1 cellular context compared by ENCODE assay signal in the genomic region with DNA sequence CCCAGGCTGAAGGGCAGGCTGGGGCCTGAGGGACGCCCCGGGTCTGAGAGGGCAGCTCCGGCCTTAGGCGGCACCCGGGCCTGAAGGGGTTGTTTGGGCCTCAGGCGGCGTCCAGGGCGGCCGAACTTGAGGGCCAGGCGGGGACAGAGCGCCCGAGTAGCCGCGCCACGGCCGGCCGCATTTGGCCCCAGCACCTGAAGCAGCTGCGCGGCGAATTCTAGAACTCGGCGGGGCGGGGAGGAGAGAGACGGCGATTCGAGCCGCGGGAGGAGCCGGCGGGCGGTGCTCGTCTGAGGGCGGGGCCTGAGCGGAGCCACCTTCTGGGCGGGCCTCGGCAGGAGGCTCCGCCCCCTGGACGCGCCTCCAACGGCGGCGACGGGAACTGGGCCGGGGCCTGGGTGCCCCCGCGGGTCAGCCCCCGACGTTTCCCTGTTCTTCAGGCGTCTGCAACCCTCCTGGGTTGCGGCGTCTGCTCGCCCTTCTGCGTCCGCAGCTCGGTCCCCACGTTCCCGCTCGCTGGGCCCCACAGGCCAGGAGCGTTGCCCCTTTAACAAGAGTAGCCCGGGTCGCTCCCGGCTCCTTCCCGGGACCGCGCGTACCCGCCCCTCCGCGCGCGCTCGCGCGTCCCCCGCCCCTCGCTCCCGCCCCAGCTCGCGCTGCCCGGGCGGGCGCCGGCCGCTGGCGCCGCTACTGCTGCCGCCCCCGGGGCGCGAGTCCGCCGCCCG.
TF ChIP-seq lines count a peak whose summit lies in the region.

A gene with protein sequence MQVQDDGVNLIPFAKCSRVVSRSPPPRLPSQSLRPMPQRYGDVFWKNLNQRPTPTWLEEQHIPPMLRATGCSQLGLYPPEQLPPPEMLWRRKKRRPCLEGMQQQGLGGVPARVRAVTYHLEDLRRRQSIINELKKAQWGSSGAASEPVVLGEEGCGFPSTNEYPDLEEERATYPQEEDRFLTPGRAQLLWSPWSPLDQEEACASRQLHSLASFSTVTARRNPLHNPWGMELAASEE (minus strand): TSS at position 221 of the 725 bp plus-strand sequence. CDS start 3,085 bp downstream, outside the sequence.
A gene (plus strand): TSS at position 649 of the 725 bp plus-strand sequence. CDS start 2,297 bp downstream, outside the sequence.

TF ChIP-seq in HepG2, 621 proteins besides CTCF, POLR2A, EP300 and RAD21 (continued from another document and continues in another):
- TF ChIP-seq, protein P1, sequence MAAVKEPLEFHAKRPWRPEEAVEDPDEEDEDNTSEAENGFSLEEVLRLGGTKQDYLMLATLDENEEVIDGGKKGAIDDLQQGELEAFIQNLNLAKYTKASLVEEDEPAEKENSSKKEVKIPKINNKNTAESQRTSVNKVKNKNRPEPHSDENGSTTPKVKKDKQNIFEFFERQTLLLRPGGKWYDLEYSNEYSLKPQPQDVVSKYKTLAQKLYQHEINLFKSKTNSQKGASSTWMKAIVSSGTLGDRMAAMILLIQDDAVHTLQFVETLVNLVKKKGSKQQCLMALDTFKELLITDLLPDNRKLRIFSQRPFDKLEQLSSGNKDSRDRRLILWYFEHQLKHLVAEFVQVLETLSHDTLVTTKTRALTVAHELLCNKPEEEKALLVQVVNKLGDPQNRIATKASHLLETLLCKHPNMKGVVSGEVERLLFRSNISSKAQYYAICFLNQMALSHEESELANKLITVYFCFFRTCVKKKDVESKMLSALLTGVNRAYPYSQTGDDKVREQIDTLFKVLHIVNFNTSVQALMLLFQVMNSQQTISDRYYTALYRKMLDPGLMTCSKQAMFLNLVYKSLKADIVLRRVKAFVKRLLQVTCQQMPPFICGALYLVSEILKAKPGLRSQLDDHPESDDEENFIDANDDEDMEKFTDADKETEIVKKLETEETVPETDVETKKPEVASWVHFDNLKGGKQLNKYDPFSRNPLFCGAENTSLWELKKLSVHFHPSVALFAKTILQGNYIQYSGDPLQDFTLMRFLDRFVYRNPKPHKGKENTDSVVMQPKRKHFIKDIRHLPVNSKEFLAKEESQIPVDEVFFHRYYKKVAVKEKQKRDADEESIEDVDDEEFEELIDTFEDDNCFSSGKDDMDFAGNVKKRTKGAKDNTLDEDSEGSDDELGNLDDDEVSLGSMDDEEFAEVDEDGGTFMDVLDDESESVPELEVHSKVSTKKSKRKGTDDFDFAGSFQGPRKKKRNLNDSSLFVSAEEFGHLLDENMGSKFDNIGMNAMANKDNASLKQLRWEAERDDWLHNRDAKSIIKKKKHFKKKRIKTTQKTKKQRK (IDR thresholded peaks at IDR 0.05; ENCODE audit: low read length), result no peak
- TF ChIP-seq SIN3A (IDR thresholded peaks at IDR 0.05; ENCODE audit: borderline replicate concordance, low read depth, low read length) (peak; percentile 48; the same call in 1 of the 2 replicates), KLF15 (CRISPR knock-in tag; IDR thresholded peaks at IDR 0.05; ENCODE audit: borderline replicate concordance) (no peak), REPIN1 (CRISPR knock-in tag; IDR thresholded peaks at IDR 0.05; ENCODE audit: borderline replicate concordance, low read depth) (0 out of 2 replicates have a peak, but pooled peaks have one; percentile 50), MEF2D (CRISPR knock-in tag; IDR thresholded peaks at IDR 0.05) (no peak), SNRNP70 (IDR thresholded peaks at IDR 0.05; ENCODE audit: low read depth, low read length) (no peak), YEATS4 (CRISPR knock-in tag; IDR thresholded peaks at IDR 0.05; ENCODE audit: borderline replicate concordance) (peak; percentile 43; the same call in 1 of the 2 replicates), ARHGAP35 (CRISPR knock-in tag; IDR thresholded peaks at IDR 0.05; ENCODE audit: borderline replicate concordance) (0 out of 2 replicates have a peak, but pooled peaks have one; percentile 30), MIXL1 (CRISPR knock-in tag; IDR thresholded peaks at IDR 0.05) (peak; percentile 14; the same call in 1 of the 2 replicates), MTA1 (CRISPR knock-in tag; IDR thresholded peaks at IDR 0.05; ENCODE audit: borderline replicate concordance) (no peak), IKZF4 (CRISPR knock-in tag; IDR thresholded peaks at IDR 0.05; ENCODE audit: borderline replicate concordance, low read depth, not compliant biosample characterization) (no peak), ZMYM4 (CRISPR knock-in tag; IDR thresholded peaks at IDR 0.05) (no peak), DR1 (CRISPR knock-in tag; IDR thresholded peaks at IDR 0.05) (0 out of 2 replicates have a peak, but pooled peaks have one; percentile 46), KLF12 (CRISPR knock-in tag; IDR thresholded peaks at IDR 0.05; ENCODE audit: borderline replicate concordance) (no peak; the same call in 1 of the 2 replicates), EHMT2 (IDR thresholded peaks at IDR 0.05; ENCODE audit: borderline replicate concordance, low read depth, low read length) (no peak), NFATC3 (CRISPR knock-in tag; IDR thresholded peaks at IDR 0.05) (no peak; the same call in 1 of the 2 replicates), NR2F2 (IDR thresholded peaks at IDR 0.05; ENCODE audit: borderline replicate concordance, low read depth) (no peak), LCORL (IDR thresholded peaks at IDR 0.05) (no peak), LCORL (CRISPR knock-in tag; IDR thresholded peaks at IDR 0.05) (no peak), ZNF333 (CRISPR knock-in tag; IDR thresholded peaks at IDR 0.05; ENCODE audit: borderline replicate concordance) (0 out of 2 replicates have a peak, but pooled peaks have one; percentile 77), MYNN (CRISPR knock-in tag; IDR thresholded peaks at IDR 0.05; ENCODE audit: low read depth) (no peak), ZFP36L1 (CRISPR knock-in tag; IDR thresholded peaks at IDR 0.05) (peak; percentile 83; the same call in 1 of the 2 replicates), RBM39 (IDR thresholded peaks at IDR 0.05; ENCODE audit: low read depth, low read length, poor library complexity, severe bottlenecking) (no peak), ZNF775 (CRISPR knock-in tag; IDR thresholded peaks at IDR 0.05; ENCODE audit: borderline replicate concordance) (no peak), ZNF644 (CRISPR knock-in tag; IDR thresholded peaks at IDR 0.05; ENCODE audit: low read depth) (no peak), ZBTB3 (CRISPR knock-in tag; IDR thresholded peaks at IDR 0.05; ENCODE audit: borderline replicate concordance, low read depth) (no peak), XRCC5 (optimal IDR thresholded peaks at IDR 0.05; ENCODE audit: low read length) (no peak), ZNF326 (CRISPR knock-in tag; IDR thresholded peaks at IDR 0.05; ENCODE audit: borderline replicate concordance) (no peak), KMT2B (CRISPR knock-in tag; IDR thresholded peaks at IDR 0.05) (0 out of 2 replicates have a peak, but pooled peaks have one; percentile 27), ZNF761 (CRISPR knock-in tag; conservative IDR thresholded peaks at IDR 0.05) (no peak), YY1 (IDR thresholded peaks at IDR 0.05; ENCODE audit: insufficient read depth, insufficient replicate concordance, low read depth, low read length) (peak; percentile 42), ZNF432 (CRISPR knock-in tag; IDR thresholded peaks at IDR 0.05; ENCODE audit: borderline replicate concordance) (no peak), GATAD1 (CRISPR knock-in tag; IDR thresholded peaks at IDR 0.05) (0 out of 2 replicates have a peak, but pooled peaks have one; percentile 13), NCOA5 (CRISPR knock-in tag; IDR thresholded peaks at IDR 0.05) (no peak), MTF2 (CRISPR knock-in tag; IDR thresholded peaks at IDR 0.05; ENCODE audit: borderline replicate concordance) (no peak), GABPA (IDR thresholded peaks at IDR 0.05; ENCODE audit: low read depth, low read length) (no peak), GABPA (CRISPR knock-in tag; IDR thresholded peaks at IDR 0.05; ENCODE audit: low read depth) (no peak), HNRNPK (IDR thresholded peaks at IDR 0.05; ENCODE audit: low read depth, low read length, poor library complexity, severe bottlenecking) (no peak), ELF1 (CRISPR knock-in tag; IDR thresholded peaks at IDR 0.05) (no peak)
- TF ChIP-seq, protein P2, sequence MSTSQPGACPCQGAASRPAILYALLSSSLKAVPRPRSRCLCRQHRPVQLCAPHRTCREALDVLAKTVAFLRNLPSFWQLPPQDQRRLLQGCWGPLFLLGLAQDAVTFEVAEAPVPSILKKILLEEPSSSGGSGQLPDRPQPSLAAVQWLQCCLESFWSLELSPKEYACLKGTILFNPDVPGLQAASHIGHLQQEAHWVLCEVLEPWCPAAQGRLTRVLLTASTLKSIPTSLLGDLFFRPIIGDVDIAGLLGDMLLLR (CRISPR knock-in tag; IDR thresholded peaks at IDR 0.05), result peak; percentile 43; the same call in 1 of the 2 replicates
- TF ChIP-seq, protein P3, sequence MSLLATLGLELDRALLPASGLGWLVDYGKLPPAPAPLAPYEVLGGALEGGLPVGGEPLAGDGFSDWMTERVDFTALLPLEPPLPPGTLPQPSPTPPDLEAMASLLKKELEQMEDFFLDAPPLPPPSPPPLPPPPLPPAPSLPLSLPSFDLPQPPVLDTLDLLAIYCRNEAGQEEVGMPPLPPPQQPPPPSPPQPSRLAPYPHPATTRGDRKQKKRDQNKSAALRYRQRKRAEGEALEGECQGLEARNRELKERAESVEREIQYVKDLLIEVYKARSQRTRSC (CRISPR knock-in tag; IDR thresholded peaks at IDR 0.05; ENCODE audit: low read depth), result no peak
- TF ChIP-seq, protein P4, sequence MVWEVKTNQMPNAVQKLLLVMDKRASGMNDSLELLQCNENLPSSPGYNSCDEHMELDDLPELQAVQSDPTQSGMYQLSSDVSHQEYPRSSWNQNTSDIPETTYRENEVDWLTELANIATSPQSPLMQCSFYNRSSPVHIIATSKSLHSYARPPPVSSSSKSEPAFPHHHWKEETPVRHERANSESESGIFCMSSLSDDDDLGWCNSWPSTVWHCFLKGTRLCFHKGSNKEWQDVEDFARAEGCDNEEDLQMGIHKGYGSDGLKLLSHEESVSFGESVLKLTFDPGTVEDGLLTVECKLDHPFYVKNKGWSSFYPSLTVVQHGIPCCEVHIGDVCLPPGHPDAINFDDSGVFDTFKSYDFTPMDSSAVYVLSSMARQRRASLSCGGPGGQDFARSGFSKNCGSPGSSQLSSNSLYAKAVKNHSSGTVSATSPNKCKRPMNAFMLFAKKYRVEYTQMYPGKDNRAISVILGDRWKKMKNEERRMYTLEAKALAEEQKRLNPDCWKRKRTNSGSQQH (CRISPR knock-in tag; IDR thresholded peaks at IDR 0.05; ENCODE audit: low read depth), result no peak
- TF ChIP-seq, protein P5, sequence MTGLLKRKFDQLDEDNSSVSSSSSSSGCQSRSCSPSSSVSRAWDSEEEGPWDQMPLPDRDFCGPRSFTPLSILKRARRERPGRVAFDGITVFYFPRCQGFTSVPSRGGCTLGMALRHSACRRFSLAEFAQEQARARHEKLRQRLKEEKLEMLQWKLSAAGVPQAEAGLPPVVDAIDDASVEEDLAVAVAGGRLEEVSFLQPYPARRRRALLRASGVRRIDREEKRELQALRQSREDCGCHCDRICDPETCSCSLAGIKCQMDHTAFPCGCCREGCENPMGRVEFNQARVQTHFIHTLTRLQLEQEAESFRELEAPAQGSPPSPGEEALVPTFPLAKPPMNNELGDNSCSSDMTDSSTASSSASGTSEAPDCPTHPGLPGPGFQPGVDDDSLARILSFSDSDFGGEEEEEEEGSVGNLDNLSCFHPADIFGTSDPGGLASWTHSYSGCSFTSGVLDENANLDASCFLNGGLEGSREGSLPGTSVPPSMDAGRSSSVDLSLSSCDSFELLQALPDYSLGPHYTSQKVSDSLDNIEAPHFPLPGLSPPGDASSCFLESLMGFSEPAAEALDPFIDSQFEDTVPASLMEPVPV (CRISPR knock-in tag; IDR thresholded peaks at IDR 0.05), result peak; percentile 71; the same call in 1 of the 2 replicates
- TF ChIP-seq, protein P6, sequence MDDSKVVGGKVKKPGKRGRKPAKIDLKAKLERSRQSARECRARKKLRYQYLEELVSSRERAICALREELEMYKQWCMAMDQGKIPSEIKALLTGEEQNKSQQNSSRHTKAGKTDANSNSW (CRISPR knock-in tag; IDR thresholded peaks at IDR 0.05; ENCODE audit: borderline replicate concordance), result no peak
- TF ChIP-seq, protein P7, sequence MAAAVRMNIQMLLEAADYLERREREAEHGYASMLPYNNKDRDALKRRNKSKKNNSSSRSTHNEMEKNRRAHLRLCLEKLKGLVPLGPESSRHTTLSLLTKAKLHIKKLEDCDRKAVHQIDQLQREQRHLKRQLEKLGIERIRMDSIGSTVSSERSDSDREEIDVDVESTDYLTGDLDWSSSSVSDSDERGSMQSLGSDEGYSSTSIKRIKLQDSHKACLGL (CRISPR knock-in tag; IDR thresholded peaks at IDR 0.05), result peak; percentile 67; the same call in 1 of the 2 replicates
- TF ChIP-seq, protein P8, sequence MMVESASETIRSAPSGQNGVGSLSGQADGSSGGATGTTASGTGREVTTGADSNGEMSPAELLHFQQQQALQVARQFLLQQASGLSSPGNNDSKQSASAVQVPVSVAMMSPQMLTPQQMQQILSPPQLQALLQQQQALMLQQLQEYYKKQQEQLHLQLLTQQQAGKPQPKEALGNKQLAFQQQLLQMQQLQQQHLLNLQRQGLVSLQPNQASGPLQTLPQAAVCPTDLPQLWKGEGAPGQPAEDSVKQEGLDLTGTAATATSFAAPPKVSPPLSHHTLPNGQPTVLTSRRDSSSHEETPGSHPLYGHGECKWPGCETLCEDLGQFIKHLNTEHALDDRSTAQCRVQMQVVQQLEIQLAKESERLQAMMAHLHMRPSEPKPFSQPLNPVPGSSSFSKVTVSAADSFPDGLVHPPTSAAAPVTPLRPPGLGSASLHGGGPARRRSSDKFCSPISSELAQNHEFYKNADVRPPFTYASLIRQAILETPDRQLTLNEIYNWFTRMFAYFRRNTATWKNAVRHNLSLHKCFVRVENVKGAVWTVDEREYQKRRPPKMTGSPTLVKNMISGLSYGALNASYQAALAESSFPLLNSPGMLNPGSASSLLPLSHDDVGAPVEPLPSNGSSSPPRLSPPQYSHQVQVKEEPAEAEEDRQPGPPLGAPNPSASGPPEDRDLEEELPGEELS (CRISPR knock-in tag; IDR thresholded peaks at IDR 0.05), result no peak
- TF ChIP-seq, protein P9, sequence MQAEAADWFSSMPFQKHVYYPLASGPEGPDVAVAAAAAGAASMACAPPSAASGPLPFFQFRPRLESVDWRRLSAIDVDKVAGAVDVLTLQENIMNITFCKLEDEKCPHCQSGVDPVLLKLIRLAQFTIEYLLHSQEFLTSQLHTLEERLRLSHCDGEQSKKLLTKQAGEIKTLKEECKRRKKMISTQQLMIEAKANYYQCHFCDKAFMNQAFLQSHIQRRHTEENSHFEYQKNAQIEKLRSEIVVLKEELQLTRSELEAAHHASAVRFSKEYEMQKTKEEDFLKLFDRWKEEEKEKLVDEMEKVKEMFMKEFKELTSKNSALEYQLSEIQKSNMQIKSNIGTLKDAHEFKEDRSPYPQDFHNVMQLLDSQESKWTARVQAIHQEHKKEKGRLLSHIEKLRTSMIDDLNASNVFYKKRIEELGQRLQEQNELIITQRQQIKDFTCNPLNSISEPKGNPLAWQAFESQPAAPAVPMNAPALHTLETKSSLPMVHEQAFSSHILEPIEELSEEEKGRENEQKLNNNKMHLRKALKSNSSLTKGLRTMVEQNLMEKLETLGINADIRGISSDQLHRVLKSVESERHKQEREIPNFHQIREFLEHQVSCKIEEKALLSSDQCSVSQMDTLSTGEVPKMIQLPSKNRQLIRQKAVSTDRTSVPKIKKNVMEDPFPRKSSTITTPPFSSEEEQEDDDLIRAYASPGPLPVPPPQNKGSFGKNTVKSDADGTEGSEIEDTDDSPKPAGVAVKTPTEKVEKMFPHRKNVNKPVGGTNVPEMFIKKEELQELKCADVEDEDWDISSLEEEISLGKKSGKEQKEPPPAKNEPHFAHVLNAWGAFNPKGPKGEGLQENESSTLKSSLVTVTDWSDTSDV (CRISPR knock-in tag; IDR thresholded peaks at IDR 0.05), result peak; percentile 31; the same call in 1 of the 2 replicates
- TF ChIP-seq, protein P10, sequence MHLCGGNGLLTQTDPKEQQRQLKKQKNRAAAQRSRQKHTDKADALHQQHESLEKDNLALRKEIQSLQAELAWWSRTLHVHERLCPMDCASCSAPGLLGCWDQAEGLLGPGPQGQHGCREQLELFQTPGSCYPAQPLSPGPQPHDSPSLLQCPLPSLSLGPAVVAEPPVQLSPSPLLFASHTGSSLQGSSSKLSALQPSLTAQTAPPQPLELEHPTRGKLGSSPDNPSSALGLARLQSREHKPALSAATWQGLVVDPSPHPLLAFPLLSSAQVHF (CRISPR knock-in tag; IDR thresholded peaks at IDR 0.05), result no peak
